8 cellular contexts compared by ENCODE assay signal in the genomic region with DNA sequence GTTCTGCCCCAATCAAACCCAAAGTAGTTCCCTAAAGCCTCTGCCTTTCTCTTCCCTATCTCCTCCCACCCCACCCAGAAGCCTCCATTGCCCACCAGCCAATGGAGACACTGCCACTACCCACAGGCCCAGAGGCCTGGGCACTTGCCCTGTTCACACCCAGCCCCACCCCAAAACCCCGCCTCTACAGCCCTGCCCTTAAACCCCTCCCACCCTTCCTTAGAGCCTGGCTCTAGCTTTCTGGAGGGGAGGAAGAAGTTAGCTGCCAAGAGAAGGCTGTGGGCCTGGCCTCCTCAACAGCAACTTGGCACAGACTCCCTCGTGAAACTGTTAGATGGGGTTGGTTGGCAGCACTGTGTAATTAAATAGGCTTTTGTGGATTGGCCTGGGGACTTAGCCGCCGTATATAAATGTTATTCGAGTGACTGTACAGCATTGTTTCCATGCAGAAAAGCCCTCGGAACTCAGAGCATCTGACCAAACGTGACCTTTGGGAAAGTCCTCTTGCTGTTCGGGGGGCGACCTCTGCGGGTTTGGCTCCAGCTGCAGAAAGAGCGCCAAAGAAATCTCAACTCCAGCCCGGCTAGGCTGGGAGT. TPM values are rescaled to one million over a fixed set of nuclear protein-coding genes. Genes with fewer than 3 reads are reported as not detected.
DNase-seq lines count a peak whose midpoint lies in the region; ATAC-seq and TF ChIP-seq lines count a peak whose summit lies in the region.

No MANE protein-coding gene starts in this region.

- H3K27ac ChIP-seq in KMS-11 (no peak overlapping the region), right cardiac atrium (ENCODE audit: low read length) (no peak overlapping the region), spleen (peak overlapping the region in 6 of 8 donors; percentile 44 to 72 (median 54))

- intact Hi-C loops in Caco-2 (cut with micrococcal nuclease; ENCODE audit: unreplicated experiment) (loop anchor here (1.0 kb wide), 1 partner anchor 36 kb away; no protein-coding TSS in a partner anchor), right cardiac atrium (cut with DNase I) (loop anchor here (1.0 to 5.0 kb wide), 3 partner anchors 36 to 87 kb away; no protein-coding TSS in a partner anchor), spleen (cut with DNase I; ENCODE audit: low total_unique reads) (loop anchor here (2.0 kb wide), 1 partner anchor 88 kb away; no protein-coding TSS in a partner anchor)

- H3K27me3 Mint-ChIP-seq in Caco-2 (ENCODE audit: insufficient read depth, unreplicated experiment): peaks cover 7% of the 10 kb centered on the region
- no peaks in the 10 kb centered on the region for H3K27me3 Mint-ChIP-seq in activated naive CD8-positive, alpha-beta T cell

- H3K79me2 ChIP-seq in KMS-11 (ENCODE audit: insufficient read depth, low read depth): no peaks in the 10 kb centered on the region

- POLR2A ChIA-PET in Caco-2 (lab: Charles Lee): no interaction called here
- POLR2A ChIA-PET in HEK293T (lab: Yijun Ruan, JAX): interaction anchor here (1.6 to 2.0 kb wide), 4 partner anchors 7 to 88 kb away, joined by 4 to 7 read pairs (median 4); a partner anchor contains a TSS

- ATAC-seq in right cardiac atrium: peak; percentile 70 to 83
- ATAC-seq in HG02678 (IDR thresholded peaks at IDR 0.05; ENCODE audit: unreplicated experiment): no peak
- ATAC-seq in activated naive CD4-positive, alpha-beta T cell treated with anti-CD3 and anti-CD28 coated beads, Interleukin-2, amount 50 U/mL, for 72 hours: no peak

- peak overlapping the region; percentile 68 for H3K4me2 ChIP-seq in KMS-11

- H3K36me3 ChIP-seq in Caco-2 (ENCODE audit: control insufficient read depth, insufficient read depth, low read length): no peaks in the 10 kb centered on the region
- no peaks in the 10 kb centered on the region for H3K36me3 ChIP-seq in KMS-11 (ENCODE audit: insufficient read depth)
- no peaks in the 10 kb centered on the region for H3K36me3 ChIP-seq in spleen

- 38% methylated on average over 12 of the region's 12 CpGs for WGBS in right cardiac atrium
- WGBS in spleen, 5 donors: 52 to 78% (median 62%) methylated on average over 10 to 12 of the region's 12 CpGs

- TF ChIP-seq POLR2A in spleen (IDR thresholded peaks at IDR 0.05): no peak

- H3K4me3 ChIP-seq in Caco-2 (ENCODE audit: low read depth, low read length) (no peak overlapping the region), KMS-11 (IDR thresholded peaks at IDR 0.05; ENCODE audit: insufficient read depth, low read depth, low read length) (no peak overlapping the region), right cardiac atrium (ENCODE audit: low read length) (no peak overlapping the region), spleen (peak overlapping the region in 1 of 8 donors; percentile 69)

- H3K9me3 ChIP-seq in Caco-2 (no peaks in the 10 kb centered on the region), right cardiac atrium (ENCODE audit: control insufficient read depth, low read length) (no peaks in the 10 kb centered on the region), spleen (no peaks in the 10 kb centered on the region)

- H2AFZ ChIP-seq in KMS-11 (ENCODE audit: low read depth): peak overlapping the region; percentile 97

- CTCF ChIA-PET in Caco-2 (lab: Charles Lee): interaction anchor here (0.6 to 1.5 kb wide), 4 partner anchors 37 to 87 kb away, joined by 4 to 8 read pairs (median 6); no protein-coding TSS in a partner anchor
- CTCF ChIA-PET in HEK293T (lab: Yijun Ruan, JAX): interaction anchor here (1.1 to 1.8 kb wide), 4 partner anchors 12 to 88 kb away, joined by 4 to 6 read pairs (median 4); no protein-coding TSS in a partner anchor

- TF ChIP-seq CTCF in Caco-2 (IDR thresholded peaks at IDR 0.05; ENCODE audit: insufficient read depth in 1 of 2, low read depth in 1 of 2, low read length in 1 of 2, severe bottlenecking in 1 of 2, unreplicated experiment in 1 of 2) (no peak), KMS-11 (conservative IDR thresholded peaks at IDR 0.05; ENCODE audit: low read depth, low read length) (no peak), spleen (IDR thresholded peaks at IDR 0.05 in 8 of 11, conservative IDR thresholded peaks at IDR 0.05 in 3 of 11) (no peak)

- H3K36me3 Mint-ChIP-seq in Caco-2 (ENCODE audit: insufficient read depth, unreplicated experiment): no peaks in the 10 kb centered on the region
- H3K36me3 Mint-ChIP-seq in activated naive CD8-positive, alpha-beta T cell: no peaks in the 10 kb centered on the region
- no peaks in the 10 kb centered on the region for H3K36me3 Mint-ChIP-seq in activated naive CD4-positive, alpha-beta T cell treated with anti-CD3 and anti-CD28 coated beads, Interleukin-2, amount 50 U/mL, for 72 hours

- DNase-seq in Caco-2 (no peak), right cardiac atrium (peak; percentile 69 to 84 (median 80)), spleen (no peak), HEK293T (ENCODE audit: extremely low spot score) (no peak)
- no peak for DNase-seq in activated naive CD4-positive, alpha-beta T cell treated with anti-CD3 and anti-CD28 coated beads, Interleukin-2, amount 50 U/mL, for 72 hours (ENCODE audit: low spot score in 2 of 2)

- H3K4me3 Mint-ChIP-seq in Caco-2 (ENCODE audit: unreplicated experiment): peak overlapping the region; percentile 80
- peak overlapping the region; percentile 84 for H3K4me3 Mint-ChIP-seq in activated naive CD8-positive, alpha-beta T cell

- H3K9ac ChIP-seq in KMS-11: peak overlapping the region; percentile 80; the same call in 1 of the 2 replicates

- H3K9me3 Mint-ChIP-seq in Caco-2 (ENCODE audit: unreplicated experiment): no peaks in the 10 kb centered on the region
- H3K9me3 Mint-ChIP-seq in activated naive CD8-positive, alpha-beta T cell (ENCODE audit: low read depth): no peaks in the 10 kb centered on the region
- H3K9me3 Mint-ChIP-seq in activated naive CD4-positive, alpha-beta T cell treated with anti-CD3 and anti-CD28 coated beads, Interleukin-2, amount 50 U/mL, for 72 hours: no peaks in the 10 kb centered on the region

- BruUV-seq in Caco-2 (replicated peaks; lab: Mats Ljungman, UMichigan): no TSS peak

- no peaks in the 10 kb centered on the region for H4K20me1 ChIP-seq in KMS-11 (ENCODE audit: insufficient read depth)

- H3K27ac Mint-ChIP-seq in Caco-2 (ENCODE audit: unreplicated experiment): no peak overlapping the region
- H3K27ac Mint-ChIP-seq in activated naive CD8-positive, alpha-beta T cell: no peak overlapping the region
- no peak overlapping the region for H3K27ac Mint-ChIP-seq in activated naive CD4-positive, alpha-beta T cell treated with anti-CD3 and anti-CD28 coated beads, Interleukin-2, amount 50 U/mL, for 72 hours

- no peaks in the 10 kb centered on the region; the same call in 1 of the 2 replicates for H3K27me3 ChIP-seq in Caco-2 (replicated peaks; ENCODE audit: control insufficient read depth, insufficient read depth, low read length)
- H3K27me3 ChIP-seq in KMS-11 (ENCODE audit: insufficient read depth, low read depth): no peaks in the 10 kb centered on the region
- no peaks in the 10 kb centered on the region for H3K27me3 ChIP-seq in right cardiac atrium (ENCODE audit: control insufficient read depth, insufficient read depth)
- no peaks in the 10 kb centered on the region for H3K27me3 ChIP-seq in spleen (replicated peaks in 1 of 7)

- peaks cover 12% of the 10 kb centered on the region for H3K4me1 Mint-ChIP-seq in Caco-2 (ENCODE audit: low read depth, unreplicated experiment)
- peaks cover 11% of the 10 kb centered on the region for H3K4me1 Mint-ChIP-seq in activated naive CD8-positive, alpha-beta T cell (ENCODE audit: low read depth)

- H3K4me1 ChIP-seq in Caco-2 (no peaks in the 10 kb centered on the region), KMS-11 (ENCODE audit: low read depth, poor library complexity, severe bottlenecking) (peaks cover 16% of the 10 kb centered on the region), right cardiac atrium (ENCODE audit: control insufficient read depth, insufficient read depth, low read length) (no peaks in the 10 kb centered on the region), spleen (peaks cover 0 to 22% (median 15%) of the 10 kb centered on the region in 6 donors)

TF ChIP-seq in HEK293T, 16 proteins besides CTCF, POLR2A, EP300 and RAD21 (continues in another document):
- TF ChIP-seq ARNT (IDR thresholded peaks at IDR 0.05) (no peak), BHLHE40 (IDR thresholded peaks at IDR 0.05; ENCODE audit: borderline replicate concordance) (no peak), SUZ12 (IDR thresholded peaks at IDR 0.05) (no peak), CTBP1 (IDR thresholded peaks at IDR 0.05; ENCODE audit: borderline replicate concordance) (no peak), FOXK2 (IDR thresholded peaks at IDR 0.05) (no peak)

RNA-seq across cellular contexts. Expression of a gene that starts 31.4 kb away (rescaled TPM):
- 1.3 and 1.5 TPM in 2 replicates for total RNA-seq in Caco-2 (2022)
- 1 to 10 TPM; 1.5 to 4.0 (median 2.3) TPM for total RNA-seq in right cardiac atrium
- polyA plus RNA-seq in right cardiac atrium: 3.7 TPM
- total RNA-seq in spleen: 1 to 10 TPM in 6 of 7 donors, under 1 TPM in 1; 0.79 to 2.4 (median 1.3) TPM
- polyA plus RNA-seq in spleen: 1 to 10 TPM in 2 of 3 donors, under 1 TPM in 1; 0.68 to 2.2 (median 1.8) TPM
- total RNA-seq in activated naive CD4-positive, alpha-beta T cell treated with anti-CD3 and anti-CD28 coated beads, Interleukin-2, amount 50 U/mL, for 72 hours: 1 to 10 TPM; 1.8 to 4.6 TPM

RNA-seq across cellular contexts. Expression of a gene that starts 39.6 kb away (rescaled TPM):
- total RNA-seq in Caco-2 (2022) (29.5 and 30.4 TPM in 2 replicates), right cardiac atrium (10 to 100 TPM; 32.8 to 44.8 (median 35.0) TPM), spleen (10 to 100 TPM; 30.9 to 66.8 (median 54.2) TPM)
- polyA plus RNA-seq in right cardiac atrium (31.7 TPM), spleen (10 to 100 TPM; 29.1 to 72.4 (median 53.0) TPM)
- 10 to 100 TPM; 46.6 to 89.0 TPM for total RNA-seq in activated naive CD4-positive, alpha-beta T cell treated with anti-CD3 and anti-CD28 coated beads, Interleukin-2, amount 50 U/mL, for 72 hours

RNA-seq across cellular contexts. Expression of a gene that starts 39.8 kb away (rescaled TPM):
- total RNA-seq in Caco-2 (2022) (140 and 141 TPM in 2 replicates), right cardiac atrium (100 to 1,000 TPM in 1 of 4 donors, 10 to 100 TPM in 3; 59.0 to 124 (median 81.6) TPM), spleen (10 to 100 TPM; 42.8 to 58.7 (median 48.8) TPM)
- polyA plus RNA-seq in right cardiac atrium (78.6 TPM), spleen (10 to 100 TPM; 28.8 to 42.3 (median 33.8) TPM)
- total RNA-seq in activated naive CD4-positive, alpha-beta T cell treated with anti-CD3 and anti-CD28 coated beads, Interleukin-2, amount 50 U/mL, for 72 hours: 10 to 100 TPM; 45.8 to 78.2 TPM

RNA-seq across cellular contexts. Expression of a gene that starts 43.6 kb away (rescaled TPM):
- total RNA-seq in Caco-2 (2022): 10.0 and 12.5 TPM in 2 replicates
- total RNA-seq in right cardiac atrium: 10 to 100 TPM; 16.9 to 20.2 (median 19.1) TPM
- 16.9 TPM for polyA plus RNA-seq in right cardiac atrium
- 10 to 100 TPM in 5 of 7 donors, 1 to 10 TPM in 2; 8.7 to 20.1 (median 14.9) TPM for total RNA-seq in spleen
- 10 to 100 TPM; 15.8 to 24.1 (median 16.5) TPM for polyA plus RNA-seq in spleen
- total RNA-seq in activated naive CD4-positive, alpha-beta T cell treated with anti-CD3 and anti-CD28 coated beads, Interleukin-2, amount 50 U/mL, for 72 hours: 10 to 100 TPM; 14.7 to 17.5 TPM

RNA-seq across cellular contexts. Expression of a gene that starts 47.5 kb away (rescaled TPM):
- total RNA-seq in Caco-2 (2022) (31.3 and 32.0 TPM in 2 replicates), right cardiac atrium (10 to 100 TPM; 30.4 to 38.2 (median 34.4) TPM), spleen (10 to 100 TPM; 13.4 to 37.8 (median 29.6) TPM)
- polyA plus RNA-seq in right cardiac atrium (33.7 TPM), spleen (10 to 100 TPM; 29.2 to 42.3 (median 32.5) TPM)
- 10 to 100 TPM; 30.3 to 46.5 TPM for total RNA-seq in activated naive CD4-positive, alpha-beta T cell treated with anti-CD3 and anti-CD28 coated beads, Interleukin-2, amount 50 U/mL, for 72 hours

Comparison
In these comparisons a context has a peak if more than half of its experiments do, and no peak if none do; other contexts are left out.
1. DNase-seq: peak in right cardiac atrium (3 of 3); none in Caco-2 (0 of 2), spleen (single experiment), HEK293T (single experiment) and activated naive CD4-positive, alpha-beta T cell treated with anti-CD3 and anti-CD28 coated beads, Interleukin-2, amount 50 U/mL, for 72 hours (0 of 2).
2. H3K27ac ChIP-seq: peak in spleen (6 of 8); none in KMS-11 (single experiment) and right cardiac atrium (single experiment).
3. ATAC-seq: peak in right cardiac atrium (2 of 2); none in HG02678 (single experiment) and activated naive CD4-positive, alpha-beta T cell treated with anti-CD3 and anti-CD28 coated beads, Interleukin-2, amount 50 U/mL, for 72 hours (0 of 2).